ENCODE assay signal across 24 cellular contexts in genomic region chrX:42392846-42393245, GRCh38.
DNase-seq lines count a peak whose midpoint lies in the region; ATAC-seq, FAIRE-seq and TF ChIP-seq lines count a peak whose summit lies in the region.
"Had no signal": no experiment of that assay in that cellular context is flagged by ENCODE, and none has a peak within 500 bp of the region (broad histone marks: within the 10 kb centered on the region; RNA-seq: fewer than 3 reads in every experiment).

No MANE protein-coding gene starts in this region.

- FAIRE-seq in astrocyte (lab: Jason Lieb, UNC) (peak; percentile 5), pancreas (lab: Jason Lieb, UNC) (peak; percentile 54)
- FAIRE-seq: D721Med, GM12878, GM12892, GM18507 had no signal

- H3K27me3 ChIP-seq in DND-41 (ENCODE audit: insufficient read depth, low read length, poor library complexity) (no peaks in the 10 kb centered on the region), Loucy (ENCODE audit: insufficient read depth, low read length, poor library complexity, severe bottlenecking) (no peaks in the 10 kb centered on the region), astrocyte (ENCODE audit: insufficient read depth, low read length) (no peaks in the 10 kb centered on the region), pancreas (no peaks in the 10 kb centered on the region), esophagus muscularis mucosa (peaks cover 0 to 6% (median 0%) of the 10 kb centered on the region in 4 donors)

- H3K4me2 ChIP-seq in DND-41 (ENCODE audit: insufficient read depth, low read length): no peak overlapping the region
- H3K4me2 ChIP-seq in Loucy (ENCODE audit: low read depth, low read length, poor library complexity, severe bottlenecking): peak overlapping the region; percentile 50
- H3K4me2 ChIP-seq in astrocyte (ENCODE audit: low read length): no peak overlapping the region
- H3K4me2 ChIP-seq: A549; BLaER1 treated with 17β-estradiol and CSF1 and Interleukin-3, amounts not matched to agents 10 nM and 100 nM had no signal

- H3K9ac ChIP-seq in DND-41 (ENCODE audit: low read depth, low read length) (no peak overlapping the region), Loucy (ENCODE audit: low read depth, low read length, poor library complexity, severe bottlenecking) (no peak overlapping the region), astrocyte (ENCODE audit: low read length) (no peak overlapping the region)
- H3K9ac ChIP-seq: BLaER1 treated with 17β-estradiol and CSF1 and Interleukin-3, amounts not matched to agents 10 nM and 100 nM had no signal

- no peaks in the 10 kb centered on the region for H3K36me3 ChIP-seq in DND-41 (ENCODE audit: insufficient read depth, low read length)
- H3K36me3 ChIP-seq in Loucy (ENCODE audit: insufficient read depth, low read length): no peaks in the 10 kb centered on the region
- H3K36me3 ChIP-seq in astrocyte (ENCODE audit: insufficient read depth, low read length): no peaks in the 10 kb centered on the region
- H3K36me3 ChIP-seq in pancreas: no peaks in the 10 kb centered on the region
- no peaks in the 10 kb centered on the region for H3K36me3 ChIP-seq in esophagus muscularis mucosa
- H3K36me3 ChIP-seq: BLaER1 treated with 17β-estradiol and CSF1 and Interleukin-3, amounts not matched to agents 10 nM and 100 nM had no signal

- DNase-seq in DND-41 (no peak), astrocyte (ENCODE audit: low read depth) (no peak), pancreas (no peak), NCI-H1105 (lab: John Stamatoyannopoulos, UW) (no peak), esophagus muscularis mucosa (ENCODE audit: extremely low spot score) (no peak)
- DNase-seq: AML-193; Caco-2; Calu3; CD4-positive, alpha-beta T cell; CD8-positive, alpha-beta T cell; DMS79 treated with DMSO at 0.1 percent for 48 hours; EL; GDM1 had no signal

- intact Hi-C loops in pancreas (cut with DNase I) (no loop called here), esophagus muscularis mucosa (cut with DNase I) (no loop called here)

- no peak for TF ChIP-seq POLR2A in esophagus muscularis mucosa (IDR thresholded peaks at IDR 0.05; ENCODE audit: low read depth)

- H3K27me3 Mint-ChIP-seq in astrocyte (ENCODE audit: low read depth, unreplicated experiment): no peaks in the 10 kb centered on the region
- H3K27me3 Mint-ChIP-seq: B cell; CD4-positive, alpha-beta T cell had no signal

- no peak overlapping the region for H3K27ac Mint-ChIP-seq in astrocyte (ENCODE audit: unreplicated experiment)
- H3K27ac Mint-ChIP-seq: B cell; CD4-positive, alpha-beta T cell; CD8-positive, alpha-beta T cell had no signal

- H3K4me3 ChIP-seq in DND-41 (ENCODE audit: low read depth in 1 of 2, low read length in 2 of 2): no peak overlapping the region
- H3K4me3 ChIP-seq in Loucy (ENCODE audit: low read length, poor library complexity, severe bottlenecking): no peak overlapping the region
- no peak overlapping the region for H3K4me3 ChIP-seq in astrocyte (ENCODE audit: insufficient read depth, low read depth, low read length)
- no peak overlapping the region for H3K4me3 ChIP-seq in pancreas
- no peak overlapping the region for H3K4me3 ChIP-seq in esophagus muscularis mucosa
- H3K4me3 ChIP-seq: A549; BLaER1 treated with 17β-estradiol and CSF1 and Interleukin-3, amounts not matched to agents 10 nM and 100 nM; GM12878 had no signal

- H3K4me1 Mint-ChIP-seq in astrocyte (ENCODE audit: low read depth, unreplicated experiment): no peaks in the 10 kb centered on the region
- H3K4me1 Mint-ChIP-seq: B cell had no signal

- no peaks in the 10 kb centered on the region for H3K36me3 Mint-ChIP-seq in astrocyte (ENCODE audit: low read depth, unreplicated experiment)
- H3K36me3 Mint-ChIP-seq: CD8-positive, alpha-beta T cell had no signal

- peak overlapping the region; percentile 62; the same call in 1 of the 2 replicates for H3K27ac ChIP-seq in DND-41 (ENCODE audit: low read length)
- no peak overlapping the region for H3K27ac ChIP-seq in astrocyte (ENCODE audit: low read depth, low read length)
- H3K27ac ChIP-seq in pancreas: no peak overlapping the region
- H3K27ac ChIP-seq in esophagus muscularis mucosa (replicated peaks in 1 of 4): no peak overlapping the region
- H3K27ac ChIP-seq: 22Rv1; A549; BLaER1 treated with 17β-estradiol and CSF1 and Interleukin-3, amounts not matched to agents 10 nM and 100 nM; C4-2B had no signal

- H3K79me2 ChIP-seq in DND-41 (ENCODE audit: insufficient read depth, low read length) (no peaks in the 10 kb centered on the region), Loucy (ENCODE audit: insufficient read depth, low read length) (no peaks in the 10 kb centered on the region), astrocyte (ENCODE audit: insufficient read depth, low read length) (no peaks in the 10 kb centered on the region)

- H3K4me3 Mint-ChIP-seq in astrocyte (ENCODE audit: unreplicated experiment): no peak overlapping the region
- H3K4me3 Mint-ChIP-seq: B cell; CD4-positive, alpha-beta T cell; CD8-positive, alpha-beta T cell had no signal

- 49 to 68% methylated on average over 1 of the region's 1 CpG for WGBS in pancreas, 2 donors
- WGBS in esophagus muscularis mucosa: 37% methylated on average over 1 of the region's 1 CpG

- H3K9me3 ChIP-seq in DND-41 (ENCODE audit: insufficient read depth, low read length, severe bottlenecking) (no peaks in the 10 kb centered on the region), Loucy (ENCODE audit: insufficient read depth, low read depth, low read length) (no peaks in the 10 kb centered on the region), astrocyte (ENCODE audit: insufficient read depth, low read depth, low read length) (no peaks in the 10 kb centered on the region), pancreas (no peaks in the 10 kb centered on the region), esophagus muscularis mucosa (no peaks in the 10 kb centered on the region)
- H3K9me3 ChIP-seq: A549, Caco-2 had no signal

- TF ChIP-seq EP300 in esophagus muscularis mucosa (IDR thresholded peaks at IDR 0.05): no peak

- TF ChIP-seq CTCF in DND-41 (IDR thresholded peaks at IDR 0.05; ENCODE audit: borderline replicate concordance, extremely low read depth, low read length, poor library complexity, severe bottlenecking) (no peak), Loucy (conservative IDR thresholded peaks at IDR 0.05; ENCODE audit: low read length) (no peak), astrocyte (IDR thresholded peaks at IDR 0.05; ENCODE audit: insufficient read depth, low read depth, low read length) (no peak), pancreas (IDR thresholded peaks at IDR 0.05) (no peak), esophagus muscularis mucosa (IDR thresholded peaks at IDR 0.05) (no peak)

- H4K20me1 ChIP-seq in DND-41 (ENCODE audit: insufficient read depth, low read length) (no peaks in the 10 kb centered on the region), Loucy (ENCODE audit: insufficient read depth, low read length, poor library complexity, severe bottlenecking) (no peaks in the 10 kb centered on the region), astrocyte (ENCODE audit: insufficient read depth, low read length) (no peaks in the 10 kb centered on the region)
- H4K20me1 ChIP-seq: BLaER1 treated with 17β-estradiol and CSF1 and Interleukin-3, amounts not matched to agents 10 nM and 100 nM had no signal

- no peaks in the 10 kb centered on the region for H3K9me2 ChIP-seq in Loucy (replicated peaks; ENCODE audit: low read depth, low read length)

- ATAC-seq in DND-41 (ENCODE audit: insufficient read depth, low read depth) (peak; percentile 78; the same call in 2 of the 3 replicates), pancreas (no peak), HG03342 (IDR thresholded peaks at IDR 0.05; ENCODE audit: unreplicated experiment) (no peak)
- ATAC-seq: A549; CD8-positive, alpha-beta T cell; GM12878 had no signal

- no peaks in the 10 kb centered on the region for H3K9me3 Mint-ChIP-seq in astrocyte (ENCODE audit: unreplicated experiment)
- H3K9me3 Mint-ChIP-seq: CD4-positive, alpha-beta T cell; CD8-positive, alpha-beta T cell had no signal

- H3F3A ChIP-seq in Loucy (ENCODE audit: low read depth): no peaks in the 10 kb centered on the region

- no peak overlapping the region for H2AFZ ChIP-seq in DND-41 (ENCODE audit: low read depth, low read length)
- no peak overlapping the region for H2AFZ ChIP-seq in Loucy (ENCODE audit: low read length)
- H2AFZ ChIP-seq in astrocyte (ENCODE audit: low read depth, low read length): no peak overlapping the region

- peaks cover 16% of the 10 kb centered on the region for H3K4me1 ChIP-seq in DND-41 (ENCODE audit: insufficient read depth, low read length)
- peaks cover 16% of the 10 kb centered on the region for H3K4me1 ChIP-seq in Loucy (ENCODE audit: insufficient read depth, low read length, poor library complexity, severe bottlenecking)
- H3K4me1 ChIP-seq in astrocyte (ENCODE audit: insufficient read depth, low read length): no peaks in the 10 kb centered on the region
- no peaks in the 10 kb centered on the region for H3K4me1 ChIP-seq in pancreas
- H3K4me1 ChIP-seq in esophagus muscularis mucosa: no peaks in the 10 kb centered on the region
- H3K4me1 ChIP-seq: A549; BLaER1 treated with 17β-estradiol and CSF1 and Interleukin-3, amounts not matched to agents 10 nM and 100 nM; Caco-2 had no signal
